ENCODE assay signal across 15 cellular contexts in the genomic region with DNA sequence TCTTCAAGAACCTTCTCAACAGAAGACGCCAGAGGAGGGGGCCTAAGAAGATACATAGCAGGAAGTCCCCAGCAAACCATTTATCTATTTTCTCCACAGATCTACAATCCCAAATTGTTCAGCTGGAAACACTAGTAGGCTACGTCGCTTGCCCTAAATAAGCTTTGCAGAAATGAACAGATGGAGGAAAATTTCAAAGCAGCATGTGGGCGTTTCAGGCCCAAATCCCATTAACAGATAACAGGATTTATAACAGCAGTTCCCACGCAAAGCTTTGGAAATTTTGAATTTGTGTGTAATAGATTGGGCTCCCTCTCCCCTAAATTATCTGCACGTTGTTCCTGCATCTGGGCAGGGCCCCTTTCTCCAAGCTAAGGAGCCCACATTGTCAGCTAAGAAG.
DNase-seq lines count a peak whose midpoint lies in the region; TF ChIP-seq lines count a peak whose summit lies in the region.
"Had no signal": no experiment of that assay in that cellular context is flagged by ENCODE, and none has a peak within 500 bp of the region (broad histone marks: within the 10 kb centered on the region; RNA-seq: fewer than 3 reads in every experiment).

No MANE protein-coding gene starts in this region.

- no peaks in the 10 kb centered on the region for H4K20me1 ChIP-seq in smooth muscle cell (ENCODE audit: low read depth)
- H4K20me1 ChIP-seq: BLaER1 had no signal

- no peak overlapping the region for H3K9ac ChIP-seq in smooth muscle cell (ENCODE audit: low read depth)
- H3K9ac ChIP-seq: BLaER1 had no signal

- peaks cover 5% of the 10 kb centered on the region for H3K4me1 ChIP-seq in smooth muscle cell (ENCODE audit: low read depth)
- H3K4me1 ChIP-seq in testis = no peaks in the 10 kb centered on the region
- H3K4me1 ChIP-seq: BLaER1 had no signal

- TF ChIP-seq CTCF in smooth muscle cell (IDR thresholded peaks at IDR 0.05; ENCODE audit: borderline replicate concordance, insufficient read depth, poor library complexity, severe bottlenecking) = no peak
- TF ChIP-seq CTCF in testis (IDR thresholded peaks at IDR 0.05) = no peak

- H3F3A ChIP-seq in smooth muscle cell (ENCODE audit: low read depth) = peaks cover 7% of the 10 kb centered on the region

- H3K9me3 ChIP-seq in smooth muscle cell (replicated peaks; ENCODE audit: low read depth) (no peaks in the 10 kb centered on the region), testis (no peaks in the 10 kb centered on the region)
- H3K9me3 ChIP-seq: BLaER1 had no signal

- H3K4me3 ChIP-seq in smooth muscle cell = no peak overlapping the region
- no peak overlapping the region for H3K4me3 ChIP-seq in testis
- H3K4me3 ChIP-seq: BLaER1 had no signal

- intact Hi-C loops in testis (cut with DNase I; ENCODE audit: low total_unique reads) = no loop called here
- intact Hi-C loops in posterior vena cava (cut with DNase I) = no loop called here

- no peaks in the 10 kb centered on the region for H3K79me2 ChIP-seq in smooth muscle cell (ENCODE audit: low read depth)

- H3K27me3 ChIP-seq in smooth muscle cell (ENCODE audit: low read depth) = no peaks in the 10 kb centered on the region
- no peaks in the 10 kb centered on the region for H3K27me3 ChIP-seq in testis
- H3K27me3 ChIP-seq: BLaER1 had no signal

- H3K36me3 ChIP-seq in smooth muscle cell (ENCODE audit: low read depth) = no peaks in the 10 kb centered on the region
- H3K36me3 ChIP-seq in testis (ENCODE audit: low read depth, missing control alignments) = no peaks in the 10 kb centered on the region
- H3K36me3 ChIP-seq: BLaER1 had no signal

- H2AFZ ChIP-seq in smooth muscle cell (ENCODE audit: low read depth) = no peak overlapping the region

- peak overlapping the region; percentile 52 for H3K27ac ChIP-seq in smooth muscle cell (ENCODE audit: low read depth)
- no peak overlapping the region for H3K27ac ChIP-seq in testis
- H3K27ac ChIP-seq: BLaER1, HL-60 had no signal

- WGBS in smooth muscle cell (ENCODE audit: low lambda C conversion rate) = 20% methylated on average over 6 of the region's 6 CpGs
- 49 to 59% methylated on average over 6 of the region's 6 CpGs for WGBS in testis, 2 donors

- peak overlapping the region; percentile 34 for H3K4me2 ChIP-seq in smooth muscle cell
- H3K4me2 ChIP-seq: BLaER1 had no signal

- TF ChIP-seq POLR2A in testis (IDR thresholded peaks at IDR 0.05) = no peak

- DNase-seq in NCI-H1694 (lab: John Stamatoyannopoulos, UW) (peak; percentile 37), NCI-H82 (lab: John Stamatoyannopoulos, UW) (peak; percentile 93), cerebellar nuclear complex (lab: John Stamatoyannopoulos, UW) (peak; percentile 27 to 50), smooth muscle cell (lab: John Stamatoyannopoulos, UW; ENCODE audit: unreplicated experiment) (no peak), testis (no peak), ureter (ENCODE audit: low spot score) (no peak), posterior vena cava (ENCODE audit: low spot score) (no peak)
- DNase-seq: CD8-positive, alpha-beta memory T cell; EL; NCI-H1092; NCI-H187; NCI-H526; PC-3 had no signal

Comparison
In these comparisons a context has a peak if more than half of its experiments do, and no peak if none do; other contexts are left out.
1. DNase-seq: peak in NCI-H1694 (single experiment), NCI-H82 (single experiment) and cerebellar nuclear complex (2 of 2); none in smooth muscle cell (single experiment), testis (single experiment), ureter (single experiment) and posterior vena cava (single experiment).